In the genomic region with DNA sequence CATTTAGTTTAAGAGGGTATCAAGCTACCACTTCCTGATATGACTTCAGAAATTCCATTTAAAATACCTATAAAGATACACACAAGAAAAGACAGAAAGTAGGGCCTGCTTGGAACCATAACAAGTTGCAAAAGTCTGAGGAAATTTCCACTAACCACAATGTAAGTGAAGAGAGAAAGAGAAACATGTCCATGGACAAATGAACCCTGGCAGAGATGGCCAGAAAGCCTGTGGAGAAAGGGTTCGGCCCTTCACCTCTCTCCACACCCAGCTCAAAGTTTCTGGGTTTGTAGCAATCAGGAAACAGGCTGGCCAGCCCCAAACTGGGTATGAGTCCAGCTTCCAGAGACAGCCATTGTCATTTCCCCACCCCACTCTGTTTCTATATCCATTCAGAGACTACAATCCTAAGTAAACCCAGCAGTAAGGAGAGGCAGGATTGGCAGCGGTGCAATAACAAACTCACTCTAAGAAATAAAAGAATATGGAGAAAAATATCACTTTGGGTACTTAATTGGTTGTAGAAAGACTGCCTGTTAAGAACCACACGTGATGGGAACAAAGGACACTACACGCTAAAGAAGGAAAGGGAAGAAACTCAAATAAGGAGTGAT, we compare ENCODE assay signal across 16 cellular contexts.
DNase-seq lines count a peak whose midpoint lies in the region; ATAC-seq and TF ChIP-seq lines count a peak whose summit lies in the region.
"Had no signal": no experiment of that assay in that cellular context is flagged by ENCODE, and none has a peak within 500 bp of the region (broad histone marks: within the 10 kb centered on the region; RNA-seq: fewer than 3 reads in every experiment).

No MANE protein-coding gene starts in this region.

- peaks cover 74% of the 10 kb centered on the region for H3K4me1 Mint-ChIP-seq in activated CD4-positive, alpha-beta memory T cell treated with anti-CD3 and anti-CD28 coated beads, Interleukin-2, amount 10 ng/mL, durations not matched to agents 7 days and 5 days

- no peaks in the 10 kb centered on the region for H3K27me3 ChIP-seq in DOHH2 (ENCODE audit: control insufficient read depth, low read length)
- H3K27me3 ChIP-seq: brain microvascular endothelial cell, gastrocnemius medialis had no signal

- H3K4me3 Mint-ChIP-seq in activated CD4-positive, alpha-beta memory T cell treated with anti-CD3 and anti-CD28 coated beads, Interleukin-2, amount 10 ng/mL, durations not matched to agents 7 days and 5 days: no peak overlapping the region
- H3K4me3 Mint-ChIP-seq: endodermal cell had no signal

- POLR2A ChIA-PET in activated CD4-positive, alpha-beta memory T cell treated with anti-CD3 and anti-CD28 coated beads, Interleukin-2, amount 10 ng/mL, durations not matched to agents 7 days and 5 days (lab: Charles Lee): interaction anchor here (2.1 kb wide), 1 partner anchor 19 kb away, joined by 5 read pairs; no protein-coding TSS in a partner anchor

- H3K36me3 ChIP-seq in DOHH2 (ENCODE audit: control insufficient read depth, low read length): peaks cover 44% of the 10 kb centered on the region
- H3K36me3 ChIP-seq: brain microvascular endothelial cell, gastrocnemius medialis had no signal

- H3K4me2 ChIP-seq in DOHH2 (ENCODE audit: low read length): peak overlapping the region; percentile 39

- H3K27me3 Mint-ChIP-seq in activated CD4-positive, alpha-beta memory T cell treated with anti-CD3 and anti-CD28 coated beads, Interleukin-2, amount 10 ng/mL, durations not matched to agents 7 days and 5 days: no peaks in the 10 kb centered on the region

- H3K4me1 ChIP-seq in DOHH2 (ENCODE audit: control insufficient read depth, low read length): peaks cover 65% of the 10 kb centered on the region

- DNase-seq in A172 (ENCODE audit: low spot score): peak; percentile 35
- DNase-seq in activated CD4-positive, alpha-beta memory T cell treated with anti-CD3 and anti-CD28 coated beads, Interleukin-2, amount 10 ng/mL, durations not matched to agents 7 days and 5 days: no peak
- no peak for DNase-seq in left lobe of liver (ENCODE audit: low spot score)
- no peak for DNase-seq in NCI-H1092 treated with DMSO at 0.1 percent for 48 hours (lab: John Stamatoyannopoulos, UW)
- DNase-seq in GM13977 (ENCODE audit: low spot score): no peak
- no peak for DNase-seq in T-helper 9 cell
- DNase-seq: activated T-cell treated with anti-CD3 and anti-CD28 coated beads for 4 hours, AML-193, brain microvascular endothelial cell, endodermal cell, gastrocnemius medialis, KBM-7, NCI-H1694, NCI-H510A treated with DMSO at 0.1 percent for 48 hours had no signal

- in situ Hi-C loops in GM13977 (cut with MboI; ENCODE audit: low pct_unique_long_range_greater_than_20kb, low sequenced_read_pairs, unreplicated experiment): no loop called here

- H3K27ac ChIP-seq in DOHH2 (ENCODE audit: low read depth, low read length): peak overlapping the region; percentile 35
- H3K27ac ChIP-seq: brain microvascular endothelial cell, gastrocnemius medialis had no signal

- CTCF ChIA-PET in activated CD4-positive, alpha-beta memory T cell treated with anti-CD3 and anti-CD28 coated beads, Interleukin-2, amount 10 ng/mL, durations not matched to agents 7 days and 5 days (lab: Charles Lee): interaction anchor here (1.6 kb wide), 2 partner anchors 46 to 71 kb away, joined by 7 to 12 read pairs; a partner anchor contains a TSS

- H3K4me3 ChIP-seq in DOHH2 (ENCODE audit: low read length): peak overlapping the region; percentile 21
- H3K4me3 ChIP-seq: gastrocnemius medialis had no signal

- H3K79me2 ChIP-seq in DOHH2 (ENCODE audit: control insufficient read depth, low read length): peaks cover 59% of the 10 kb centered on the region

- no peaks in the 10 kb centered on the region for H3K9me2 ChIP-seq in DOHH2 (replicated peaks; ENCODE audit: control insufficient read depth, low read length)

- no peaks in the 10 kb centered on the region for H3K9me3 Mint-ChIP-seq in activated CD4-positive, alpha-beta memory T cell treated with anti-CD3 and anti-CD28 coated beads, Interleukin-2, amount 10 ng/mL, durations not matched to agents 7 days and 5 days
- H3K9me3 Mint-ChIP-seq: endodermal cell had no signal

- peaks cover 34% of the 10 kb centered on the region for H3F3A ChIP-seq in DOHH2 (ENCODE audit: control insufficient read depth, insufficient read depth)

- H3K36me3 Mint-ChIP-seq in activated CD4-positive, alpha-beta memory T cell treated with anti-CD3 and anti-CD28 coated beads, Interleukin-2, amount 10 ng/mL, durations not matched to agents 7 days and 5 days (ENCODE audit: low read depth): peaks cover 37% of the 10 kb centered on the region

- H3K27ac Mint-ChIP-seq in activated CD4-positive, alpha-beta memory T cell treated with anti-CD3 and anti-CD28 coated beads, Interleukin-2, amount 10 ng/mL, durations not matched to agents 7 days and 5 days: peak overlapping the region; percentile 63
- H3K27ac Mint-ChIP-seq: endodermal cell had no signal

- H3K9me3 ChIP-seq in DOHH2 (ENCODE audit: control insufficient read depth, insufficient read depth, low read length): no peaks in the 10 kb centered on the region
- H3K9me3 ChIP-seq: gastrocnemius medialis had no signal

- ATAC-seq in left lobe of liver: peak; percentile 84
- ATAC-seq in HG03571 (IDR thresholded peaks at IDR 0.05; ENCODE audit: unreplicated experiment): no peak
- ATAC-seq: gastrocnemius medialis had no signal

- TF ChIP-seq CTCF in DOHH2 (IDR thresholded peaks at IDR 0.05; ENCODE audit: low read depth, low read length, poor library complexity, severe bottlenecking) (no peak), GM13977 (IDR thresholded peaks at IDR 0.05; ENCODE audit: extremely low read depth, insufficient read depth, missing control alignments) (no peak)

- H4K20me1 ChIP-seq in DOHH2 (ENCODE audit: control insufficient read depth, insufficient read depth, low read depth, low read length): no peaks in the 10 kb centered on the region
